ENCODE assay signal across 18 cellular contexts in genomic region chr9:3980212-3980611, GRCh38.
DNase-seq lines count a peak whose midpoint lies in the region; ATAC-seq and TF ChIP-seq lines count a peak whose summit lies in the region.
"Had no signal": no experiment of that assay in that cellular context is flagged by ENCODE, and none has a peak within 500 bp of the region (broad histone marks: within the 10 kb centered on the region; RNA-seq: fewer than 3 reads in every experiment).

No MANE protein-coding gene starts in this region.

- H3K4me2 ChIP-seq in mesenchymal stem cell (ENCODE audit: low read length, poor library complexity, severe bottlenecking): no peak overlapping the region
- H3K4me2 ChIP-seq in OCI-LY7 (ENCODE audit: low read length): no peak overlapping the region

- no peak overlapping the region for H4K8ac ChIP-seq in mesenchymal stem cell (ENCODE audit: low read length)

- peaks cover 28% of the 10 kb centered on the region for H3K79me1 ChIP-seq in mesenchymal stem cell (replicated peaks; ENCODE audit: low read length, poor library complexity, severe bottlenecking)

- no peak overlapping the region for H2BK5ac ChIP-seq in mesenchymal stem cell (ENCODE audit: low read depth, low read length, poor library complexity, severe bottlenecking)

- POLR2A ChIA-PET in OCI-LY7 (lab: Charles Lee): no interaction called here

- 95% methylated on average over 5 of the region's 5 CpGs for whole genome bisulfite sequencing in mesenchymal stem cell
- WGBS in thyroid gland, 2 donors: 65% methylated on average over 5 of the region's 5 CpGs

- H3K27ac ChIP-seq in left ventricle myocardium inferior (replicated peaks): no peak overlapping the region
- peak overlapping the region; percentile 33 for H3K27ac ChIP-seq in mesenchymal stem cell (ENCODE audit: low read length, poor library complexity, severe bottlenecking)
- H3K27ac ChIP-seq in thyroid gland: peak overlapping the region in 2 of 3 donors; percentile 74 to 82
- H3K27ac ChIP-seq in OCI-LY7 (ENCODE audit: low read depth, low read length, poor library complexity, severe bottlenecking): no peak overlapping the region
- H3K27ac ChIP-seq: SJCRH30 had no signal

- no peak overlapping the region for H4K91ac ChIP-seq in mesenchymal stem cell (ENCODE audit: low read length)

- H4K20me1 ChIP-seq in OCI-LY7 (ENCODE audit: insufficient read depth, low read length): no peaks in the 10 kb centered on the region

- no TSS peak for BruUV-seq in OCI-LY7 (replicated peaks; lab: Mats Ljungman, UMichigan)

- no peak overlapping the region for H2BK120ac ChIP-seq in mesenchymal stem cell (ENCODE audit: low read depth, low read length)

- H3K27me3 ChIP-seq in left ventricle myocardium inferior (ENCODE audit: low read depth): no peaks in the 10 kb centered on the region
- H3K27me3 ChIP-seq in adipocyte (replicated peaks; ENCODE audit: control insufficient read depth, insufficient read depth, low read length): no peaks in the 10 kb centered on the region
- H3K27me3 ChIP-seq in mesenchymal stem cell (ENCODE audit: control insufficient read depth in 1 of 2, insufficient read depth in 1 of 2, low read length in 2 of 2): no peaks in the 10 kb centered on the region
- no peaks in the 10 kb centered on the region for H3K27me3 ChIP-seq in thyroid gland
- H3K27me3 ChIP-seq: BE2C, SJCRH30 had no signal

- no peak overlapping the region for H2BK12ac ChIP-seq in mesenchymal stem cell (ENCODE audit: low read length in 2 of 2)

- H3K18ac ChIP-seq in mesenchymal stem cell (ENCODE audit: low read depth in 1 of 2, low read length in 2 of 2): no peak overlapping the region

- CTCF ChIA-PET in OCI-LY7 (lab: Charles Lee; ENCODE audit: unreplicated experiment): no interaction called here

- no peak overlapping the region for H3K4ac ChIP-seq in mesenchymal stem cell (ENCODE audit: low read depth in 1 of 2, low read length in 2 of 2)

- no peak overlapping the region for H3K23ac ChIP-seq in mesenchymal stem cell (ENCODE audit: low read length in 2 of 2)

- H3K36me3 ChIP-seq in left ventricle myocardium inferior: no peaks in the 10 kb centered on the region
- H3K36me3 ChIP-seq in adipocyte (ENCODE audit: control insufficient read depth, insufficient read depth, low read length, severe bottlenecking): no peaks in the 10 kb centered on the region
- peaks cover 0 to 5% of the 10 kb centered on the region in 2 experiments for H3K36me3 ChIP-seq in mesenchymal stem cell (ENCODE audit: control insufficient read depth in 1 of 2, insufficient read depth in 2 of 2, low read depth in 1 of 2, low read length in 2 of 2)
- no peaks in the 10 kb centered on the region for H3K36me3 ChIP-seq in thyroid gland
- H3K36me3 ChIP-seq in OCI-LY7 (ENCODE audit: insufficient read depth, low read length): no peaks in the 10 kb centered on the region
- H3K36me3 ChIP-seq: BE2C, SJCRH30 had no signal

- H2AFZ ChIP-seq in mesenchymal stem cell (ENCODE audit: low read depth, low read length) (no peak overlapping the region), OCI-LY7 (ENCODE audit: low read length) (no peak overlapping the region)

- no peak for TF ChIP-seq POLR2A in thyroid gland (IDR thresholded peaks at IDR 0.05)

- DNase-seq in left ventricle myocardium superior (no peak), left ventricle myocardium inferior (no peak), adipocyte (ENCODE audit: low read depth) (no peak), mesenchymal stem cell (no peak), thyroid gland (no peak), OCI-LY7 (ENCODE audit: low spot score) (no peak), HPDE6-E6E7 (ENCODE audit: extremely low spot score) (no peak)
- DNase-seq in NK-92 treated with Interleukin-12 subunit alpha and Interleukin-12 subunit beta, amount 100 ng/mL, for 24 hours (lab: John Stamatoyannopoulos, UW): no peak
- DNase-seq: BE2C, DND-41, GOT3, NCI-H1694 treated with DMSO at 0.1 percent for 48 hours, NCI-H2081 treated with DMSO at 0.1 percent for 48 hours, NCI-H748 treated with DMSO at 0.1 percent for 48 hours, SJCRH30 had no signal

- H3K9me3 ChIP-seq in left ventricle myocardium inferior (replicated peaks): no peaks in the 10 kb centered on the region
- no peaks in the 10 kb centered on the region for H3K9me3 ChIP-seq in adipocyte (ENCODE audit: control insufficient read depth, low read length)
- no peaks in the 10 kb centered on the region for H3K9me3 ChIP-seq in mesenchymal stem cell (ENCODE audit: control insufficient read depth, low read length)
- H3K9me3 ChIP-seq in thyroid gland: no peaks in the 10 kb centered on the region
- no peaks in the 10 kb centered on the region for H3K9me3 ChIP-seq in OCI-LY7 (ENCODE audit: low read length)
- H3K9me3 ChIP-seq: BE2C, SJCRH30 had no signal

- TF ChIP-seq CTCF in left ventricle myocardium inferior (IDR thresholded peaks at IDR 0.05; ENCODE audit: borderline replicate concordance): no peak
- no peak for TF ChIP-seq CTCF in thyroid gland (IDR thresholded peaks at IDR 0.05)
- TF ChIP-seq CTCF in OCI-LY7 (conservative IDR thresholded peaks at IDR 0.05; ENCODE audit: low read length): no peak

- H3K9me2 ChIP-seq in OCI-LY7 (ENCODE audit: insufficient read depth, low read length): no peaks in the 10 kb centered on the region

- peak; percentile 68 for ATAC-seq in left ventricle myocardium superior
- ATAC-seq: GM12878, HCT116, Panc1 had no signal

- intact Hi-C loops in left ventricle myocardium superior (cut with micrococcal nuclease) (no loop called here), left ventricle myocardium inferior (cut with micrococcal nuclease) (no loop called here), thyroid gland (cut with DNase I) (no loop called here), OCI-LY7 (cut with micrococcal nuclease; ENCODE audit: unreplicated experiment) (no loop called here)

- H3K4me3 ChIP-seq in left ventricle myocardium inferior (no peak overlapping the region), adipocyte (ENCODE audit: low read length) (peak overlapping the region; percentile 48), mesenchymal stem cell (ENCODE audit: insufficient read depth in 1 of 2, low read depth in 1 of 2, low read length in 2 of 2) (no peak overlapping the region), thyroid gland (replicated peaks in 1 of 3) (no peak overlapping the region), OCI-LY7 (ENCODE audit: low read depth, low read length, poor library complexity, severe bottlenecking) (no peak overlapping the region)
- H3K4me3 ChIP-seq: GM12878, SJCRH30 had no signal

- H3K9ac ChIP-seq in adipocyte (ENCODE audit: low read length) (peak overlapping the region; percentile 30), mesenchymal stem cell (ENCODE audit: low read length) (peak overlapping the region; percentile 25)

- H2AK5ac ChIP-seq in mesenchymal stem cell (ENCODE audit: low read length, severe bottlenecking): peak overlapping the region; percentile 68

- no peak overlapping the region for H2BK15ac ChIP-seq in mesenchymal stem cell (ENCODE audit: low read depth, poor library complexity, severe bottlenecking)

- peaks cover 11% of the 10 kb centered on the region for H3K4me1 ChIP-seq in left ventricle myocardium inferior
- H3K4me1 ChIP-seq in adipocyte (ENCODE audit: control insufficient read depth, insufficient read depth, low read length): peaks cover 15% of the 10 kb centered on the region
- peaks cover 7% of the 10 kb centered on the region for H3K4me1 ChIP-seq in mesenchymal stem cell (ENCODE audit: control insufficient read depth, insufficient read depth, low read depth, low read length)
- H3K4me1 ChIP-seq in thyroid gland: peaks cover 32 to 34% of the 10 kb centered on the region in 2 donors
- no peaks in the 10 kb centered on the region for H3K4me1 ChIP-seq in OCI-LY7 (ENCODE audit: insufficient read depth, low read length, poor library complexity, severe bottlenecking)
- H3K4me1 ChIP-seq: BE2C, SJCRH30 had no signal

- no peaks in the 10 kb centered on the region for H3K79me2 ChIP-seq in OCI-LY7 (ENCODE audit: insufficient read depth, low read depth, low read length)

- H3K14ac ChIP-seq in mesenchymal stem cell (ENCODE audit: low read length in 2 of 2): no peak overlapping the region

Comparison
In these comparisons a context has a peak if more than half of its experiments do, and no peak if none do; other contexts are left out.
1. H3K27ac ChIP-seq: peak in mesenchymal stem cell (single experiment) and thyroid gland (2 of 3); none in left ventricle myocardium inferior (single experiment) and OCI-LY7 (single experiment).